Comparison of ENCODE assay signal across 9 cellular contexts in the genomic region with DNA sequence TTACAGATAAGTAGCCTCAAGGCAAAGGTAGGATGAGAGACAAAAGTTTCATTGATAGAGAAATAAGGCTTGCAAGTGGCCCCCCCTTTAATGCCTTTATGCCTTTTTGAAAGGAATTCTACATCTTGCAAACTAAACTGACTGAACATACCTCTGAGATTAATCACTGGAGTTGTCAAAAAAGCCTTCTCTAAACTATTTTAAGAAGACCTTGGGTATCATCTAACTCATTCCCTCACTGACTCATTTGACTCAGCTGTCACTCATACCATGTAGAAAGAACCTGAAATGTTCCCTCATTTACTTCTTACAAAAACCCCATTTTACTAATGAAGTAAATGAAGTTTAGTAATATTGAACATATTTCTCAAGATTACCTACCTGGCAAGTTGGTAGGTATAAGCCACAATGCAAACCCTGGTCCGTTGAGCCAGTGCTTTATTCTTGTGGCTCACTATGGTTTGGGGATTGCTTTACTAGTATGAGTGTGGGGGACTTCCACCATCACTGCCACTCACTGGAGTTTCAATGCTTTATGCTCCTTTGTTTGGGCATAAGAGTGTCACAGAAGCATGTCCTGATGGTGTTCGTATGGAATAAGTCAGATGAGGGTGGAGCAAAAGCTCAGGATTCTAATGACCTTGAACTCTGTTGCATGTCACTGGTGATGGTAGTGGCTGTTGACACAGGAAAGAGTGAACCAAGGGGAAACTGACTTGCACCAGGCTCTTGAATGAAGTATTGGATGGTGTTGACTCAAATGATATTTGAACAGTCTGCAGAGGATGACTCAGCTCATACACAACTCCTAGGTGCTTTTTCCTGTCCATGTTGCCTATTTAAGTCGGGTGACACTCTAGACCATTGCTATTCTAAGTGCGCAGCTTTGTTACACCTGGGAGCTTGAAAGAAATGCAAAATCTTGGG.
DNase-seq lines count a peak whose midpoint lies in the region; ATAC-seq and TF ChIP-seq lines count a peak whose summit lies in the region.
"Had no signal": no experiment of that assay in that cellular context is flagged by ENCODE, and none has a peak within 500 bp of the region (broad histone marks: within the 10 kb centered on the region; RNA-seq: fewer than 3 reads in every experiment).

No MANE protein-coding gene starts in this region.

- WGBS in right cardiac atrium, result 84% methylated on average over 4 of the region's 4 CpGs

- ATAC-seq in GM18517 (IDR thresholded peaks at IDR 0.05; ENCODE audit: unreplicated experiment) (peak; percentile 80), GM21529 (IDR thresholded peaks at IDR 0.05; ENCODE audit: unreplicated experiment) (peak; percentile 84), HG03575 (IDR thresholded peaks at IDR 0.05; ENCODE audit: extremely low read depth, insufficient number of reproducible peaks, low FRiP score, unreplicated experiment) (peak; percentile 65), right cardiac atrium (no peak)

- no peak overlapping the region for H3K9ac ChIP-seq in colonic mucosa (ENCODE audit: low read depth in 2 of 2, low read length in 2 of 2)

- DNase-seq in iris pigment epithelial cell (ENCODE audit: low read depth), result peak; percentile 71
- no peak for DNase-seq in mucosa of gallbladder (ENCODE audit: low spot score)
- DNase-seq in colonic mucosa, result no peak
- DNase-seq in AG20443 (ENCODE audit: low spot score), result no peak
- no peak for DNase-seq in right cardiac atrium
- DNase-seq: IMR-90 had no signal

- H3K27ac ChIP-seq in colonic mucosa, result no peak overlapping the region
- H3K27ac ChIP-seq in right cardiac atrium (ENCODE audit: low read length), result no peak overlapping the region

- intact Hi-C loops in colonic mucosa (cut with DNase I) (no loop called here), right cardiac atrium (cut with DNase I) (no loop called here)

- H3K27me3 ChIP-seq in colonic mucosa (no peaks in the 10 kb centered on the region), right cardiac atrium (ENCODE audit: control insufficient read depth, insufficient read depth) (no peaks in the 10 kb centered on the region)

- H3K4me1 ChIP-seq in colonic mucosa (no peaks in the 10 kb centered on the region), right cardiac atrium (ENCODE audit: control insufficient read depth, insufficient read depth, low read length) (no peaks in the 10 kb centered on the region)

- no peak for TF ChIP-seq CTCF in colonic mucosa (IDR thresholded peaks at IDR 0.05)

- no peak overlapping the region for H3K4me3 ChIP-seq in colonic mucosa
- H3K4me3 ChIP-seq in right cardiac atrium (ENCODE audit: low read length), result no peak overlapping the region

- no peaks in the 10 kb centered on the region for H3K9me3 ChIP-seq in colonic mucosa
- no peaks in the 10 kb centered on the region for H3K9me3 ChIP-seq in right cardiac atrium (ENCODE audit: control insufficient read depth, low read length)

- H3K36me3 ChIP-seq in colonic mucosa, result no peaks in the 10 kb centered on the region

Comparison
In these comparisons a context has a peak if more than half of its experiments do, and no peak if none do; other contexts are left out.
1. ATAC-seq: peak in GM18517 (single experiment), GM21529 (single experiment) and HG03575 (single experiment); none in right cardiac atrium (0 of 2).